ENCODE assay signal across 11 cellular contexts in genomic region chr1:22044690-22045420, GRCh38. TPM values are rescaled to one million over a fixed set of nuclear protein-coding genes. Genes with fewer than 3 reads are reported as not detected.
DNase-seq lines count a peak whose midpoint lies in the region; ATAC-seq and TF ChIP-seq lines count a peak whose summit lies in the region.
"Had no signal": no experiment of that assay in that cellular context is flagged by ENCODE, and none has a peak within 500 bp of the region (broad histone marks: within the 10 kb centered on the region; RNA-seq: fewer than 3 reads in every experiment).

No MANE protein-coding gene starts in this region.

- no peak for TF ChIP-seq EP300 in suprapubic skin (IDR thresholded peaks at IDR 0.05)

- DNase-seq in activated effector memory CD4-positive, alpha-beta T cell treated with anti-CD3 and anti-CD28 coated beads, Interleukin-2, amount 50 U/mL, for 16 hours, result peak; percentile 21
- no peak for DNase-seq in activated effector memory CD4-positive, alpha-beta T cell treated with Interleukin-2 at 50 U/mL for 16 hours
- DNase-seq in fibroblast of mammary gland (ENCODE audit: low read depth) (peak; percentile 79), suprapubic skin (ENCODE audit: low spot score in 2 of 2) (no peak), medulla oblongata (ENCODE audit: extremely low spot score) (no peak), iPS-NIHi11 (ENCODE audit: low spot score) (no peak), epidermal melanocyte (ENCODE audit: insufficient read length, low spot score) (no peak)
- DNase-seq: activated CD4-positive, CD25-positive, alpha-beta regulatory T cell; C1 segment of cervical spinal cord; NCI-H69 had no signal

- H3K4me1 ChIP-seq in suprapubic skin, result peaks cover 66% of the 10 kb centered on the region

- H3K27me3 ChIP-seq in suprapubic skin, result no peaks in the 10 kb centered on the region

- no peak for TF ChIP-seq CTCF in fibroblast of mammary gland (conservative IDR thresholded peaks at IDR 0.05; ENCODE audit: control insufficient read depth, insufficient read depth, low read depth, low read length)
- no peak for TF ChIP-seq CTCF in suprapubic skin (IDR thresholded peaks at IDR 0.05)

- no peaks in the 10 kb centered on the region for H3K9me3 ChIP-seq in suprapubic skin

- ATAC-seq in SK-N-SH treated with all-trans-retinoic acid at 6 μM for 48 hours, result peak; percentile 80

- no peaks in the 10 kb centered on the region for H3K36me3 ChIP-seq in suprapubic skin

- 52% methylated on average over 3 of the region's 3 CpGs for WGBS in suprapubic skin

- TF ChIP-seq POLR2A in suprapubic skin (IDR thresholded peaks at IDR 0.05), result no peak

- H3K4me3 ChIP-seq in fibroblast of mammary gland (ENCODE audit: control insufficient read depth, low read depth, low read length) (no peak overlapping the region), suprapubic skin (no peak overlapping the region)

- peak overlapping the region; percentile 79 for H3K27ac ChIP-seq in suprapubic skin

TF ChIP-seq in SK-N-SH treated with all-trans-retinoic acid at 6 μM for 48 hours, 23 proteins besides CTCF, POLR2A, EP300 and RAD21:
- TF ChIP-seq ZFP30 (CRISPR knock-in tag; IDR thresholded peaks at IDR 0.05) (no peak), GLIS3 (CRISPR knock-in tag; IDR thresholded peaks at IDR 0.05) (no peak), ZNF8 (CRISPR knock-in tag; IDR thresholded peaks at IDR 0.05) (no peak), SNAI2 (CRISPR knock-in tag; IDR thresholded peaks at IDR 0.05) (no peak), BACH2 (CRISPR knock-in tag; IDR thresholded peaks at IDR 0.05; ENCODE audit: borderline replicate concordance) (no peak), TCF4 (CRISPR knock-in tag; IDR thresholded peaks at IDR 0.05; ENCODE audit: borderline replicate concordance) (no peak), PPARA (CRISPR knock-in tag; IDR thresholded peaks at IDR 0.05; ENCODE audit: borderline replicate concordance) (no peak), CSRNP3 (CRISPR knock-in tag; IDR thresholded peaks at IDR 0.05) (no peak), ARNTL (CRISPR knock-in tag; IDR thresholded peaks at IDR 0.05; ENCODE audit: borderline replicate concordance, low read depth) (no peak)

RNA-seq across cellular contexts. Expression of gene CDC42, which starts 7.7 kb away (rescaled TPM):
- total RNA-seq in suprapubic skin, result 100 to 1,000 TPM; 108 to 223 (median 200) TPM

RNA-seq across cellular contexts. Expression of gene CELA3A, which starts 43.4 kb away (rescaled TPM):
- total RNA-seq in suprapubic skin, result not detected

Comparison
In these comparisons a context has a peak if more than half of its experiments do, and no peak if none do; other contexts are left out.
1. DNase-seq: peak in activated effector memory CD4-positive, alpha-beta T cell treated with anti-CD3 and anti-CD28 coated beads, Interleukin-2, amount 50 U/mL, for 16 hours (single experiment) and fibroblast of mammary gland (single experiment); none in activated effector memory CD4-positive, alpha-beta T cell treated with Interleukin-2 at 50 U/mL for 16 hours (single experiment), suprapubic skin (0 of 2), medulla oblongata (single experiment), iPS-NIHi11 (single experiment) and epidermal melanocyte (single experiment).